In genomic region chr7:98307971-98308466, GRCh38 we compare ENCODE assay signal across 25 cellular contexts.
"Had no signal": no experiment of that assay in that cellular context is flagged by ENCODE, and none has a peak within 500 bp of the region (broad histone marks: within the 10 kb centered on the region; RNA-seq: fewer than 3 reads in every experiment).

No MANE protein-coding gene starts in this region.

- H3K9me3 ChIP-seq: left ventricle myocardium inferior, neutrophil, ovary, right atrium auricular region, right lobe of liver, suprapubic skin, thoracic aorta, tibial artery, upper lobe of right lung, uterus had no signal

- H3K36me3 ChIP-seq: ovary, uterus had no signal

- ATAC-seq: left colon; naive thymus-derived CD8-positive, alpha-beta T cell; right lobe of liver; stimulated activated effector memory CD8-positive, alpha-beta T cell treated with anti-CD3 and anti-CD28 coated beads, Interleukin-12 subunit alpha, Interleukin-12 subunit beta, amount 100 ng/mL, for 72 hours; upper lobe of right lung had no signal

- H3K27me3 ChIP-seq: neutrophil, ovary, right atrium auricular region, right lobe of liver, suprapubic skin, tibial artery, upper lobe of right lung, uterus had no signal

- DNase-seq: hypothalamus; immature natural killer cell; kidney; left colon; left ventricle myocardium inferior; mesendoderm; naive thymus-derived CD8-positive, alpha-beta T cell; occipital lobe; ovary; right lobe of liver; stimulated activated CD4-positive, alpha-beta T cell treated with anti-CD3 and anti-CD28 coated beads, Interleukin-12 subunit alpha, Interleukin-12 subunit beta, amount 100 ng/mL, for 4 hours; stimulated activated CD4-positive, alpha-beta T cell treated with anti-CD3 and anti-CD28 coated beads, Interleukin-4, amount 100 ng/mL, for 24 hours; stimulated activated naive CD4-positive, alpha-beta T cell; tibial artery; trophoblast cell; upper lobe of right lung; uterus had no signal

- H3K4me2 ChIP-seq: smooth muscle cell had no signal

- H3K4me1 ChIP-seq: right atrium auricular region, right lobe of liver, suprapubic skin, tibial artery, upper lobe of right lung, uterus had no signal

- H3K4me3 ChIP-seq: left ventricle myocardium inferior, lung, ovary, right atrium auricular region, right lobe of liver, smooth muscle cell, suprapubic skin, thoracic aorta, tibial artery, upper lobe of right lung, uterus had no signal

- FAIRE-seq: islet of Langerhans, kidney had no signal

- H3K27ac ChIP-seq: left ventricle myocardium inferior, neutrophil, ovary, right atrium auricular region, right lobe of liver, suprapubic skin, thoracic aorta, tibial artery, upper lobe of right lung, uterus had no signal
